9 cellular contexts compared by ENCODE assay signal in genomic region chr6:37239950-37240713, GRCh38.
A peak's percentile ranks its signal among the peaks of the same experiment; 100 is the strongest.
DNase-seq lines count a peak whose midpoint lies in the region; ATAC-seq and TF ChIP-seq lines count a peak whose summit lies in the region.
"Had no signal": no experiment of that assay in that cellular context is flagged by ENCODE, and none has a peak within 500 bp of the region (broad histone marks: within the 10 kb centered on the region; RNA-seq: fewer than 3 reads in every experiment).

No MANE protein-coding gene starts in this region.

- DNase-seq in NCI-H146 (lab: John Stamatoyannopoulos, UW) (peak; percentile 55), NCI-H146 treated with DMSO at 0.1 percent for 48 hours (lab: John Stamatoyannopoulos, UW; ENCODE audit: unreplicated experiment) (no peak), SW480 (ENCODE audit: low spot score) (peak; percentile 19), amniotic epithelial cell (ENCODE audit: low read depth) (peak; percentile 99), hypothalamus (lab: John Stamatoyannopoulos, UW) (peak in 38 of 51 donors; percentile 2 to 72 (median 47))
- peak; percentile 53 to 83 for DNase-seq in stimulated activated CD4-positive, alpha-beta T cell treated with anti-CD3 and anti-CD28 coated beads, Interleukin-12 subunit alpha, Interleukin-12 subunit beta, amount 100 ng/mL, for 24 hours (ENCODE audit: low read depth in 2 of 2)

- peaks cover 13% of the 10 kb centered on the region for H3K4me1 ChIP-seq in KMS-11 (ENCODE audit: low read depth, poor library complexity, severe bottlenecking)

- no peaks in the 10 kb centered on the region for H3K36me3 ChIP-seq in KMS-11 (ENCODE audit: insufficient read depth)

- H4K20me1 ChIP-seq in KMS-11 (ENCODE audit: insufficient read depth) = no peaks in the 10 kb centered on the region

- H2AFZ ChIP-seq in KMS-11 (ENCODE audit: low read depth) = no peak overlapping the region

- H3K27ac ChIP-seq in KMS-11 = no peak overlapping the region
- H3K27ac ChIP-seq: C4-2B had no signal

- no peak for TF ChIP-seq CTCF in KMS-11 (conservative IDR thresholded peaks at IDR 0.05; ENCODE audit: low read depth, low read length)

- H3K9ac ChIP-seq in KMS-11 = no peak overlapping the region

- no peak for ATAC-seq in HG03280 (IDR thresholded peaks at IDR 0.05; ENCODE audit: unreplicated experiment)

- no peaks in the 10 kb centered on the region for H3K27me3 ChIP-seq in KMS-11 (ENCODE audit: insufficient read depth, low read depth)

- peak overlapping the region; percentile 18; the same call in 1 of the 2 replicates for H3K4me2 ChIP-seq in KMS-11

- no peaks in the 10 kb centered on the region for H3K79me2 ChIP-seq in KMS-11 (ENCODE audit: insufficient read depth, low read depth)

- no peak overlapping the region for H3K4me3 ChIP-seq in KMS-11 (IDR thresholded peaks at IDR 0.05; ENCODE audit: insufficient read depth, low read depth, low read length)
